ENCODE assay signal across 15 cellular contexts in the genomic region with DNA sequence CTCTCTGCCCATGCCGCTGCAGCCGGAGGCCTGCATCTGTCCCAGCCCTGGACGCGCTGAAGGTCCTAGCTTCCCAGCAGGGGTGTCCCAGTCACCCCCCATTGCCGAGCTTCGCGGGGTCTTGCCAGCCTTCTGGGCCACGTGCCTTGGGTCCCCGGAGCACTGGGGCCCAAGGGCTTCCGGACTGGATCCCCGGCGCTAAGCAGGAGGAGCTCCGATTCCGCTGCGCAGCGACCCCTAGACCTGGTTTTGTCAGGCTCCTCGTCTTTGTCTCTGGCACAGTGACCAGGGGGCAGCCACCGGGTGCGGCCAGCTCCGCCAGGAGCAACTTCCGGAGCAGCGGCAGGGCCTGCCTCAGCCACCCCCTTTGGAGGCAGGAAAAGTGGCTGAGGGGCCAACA.
"Had no signal": no experiment of that assay in that cellular context is flagged by ENCODE, and none has a peak within 500 bp of the region (broad histone marks: within the 10 kb centered on the region; RNA-seq: fewer than 3 reads in every experiment).

No MANE protein-coding gene starts in this region.

- DNase-seq: activated CD4-positive, alpha-beta T cell treated with anti-CD3 and anti-CD28 coated beads, Interleukin-2, amount 10 ng/mL, durations not matched to agents 7 days and 5 days; activated CD8-positive, alpha-beta T cell treated with anti-CD3 and anti-CD28 coated beads, Interleukin-2, amount 10 ng/mL, durations not matched to agents 7 days and 5 days; activated naive CD4-positive, alpha-beta T cell treated with anti-CD3 and anti-CD28 coated beads for 36 hours; activated T-cell treated with anti-CD3 and anti-CD28 coated beads, Interleukin-2, amount 50 U/mL, for 24 hours; body of pancreas; caudate nucleus; dorsolateral prefrontal cortex; foreskin keratinocyte; hypothalamus; kidney glomerular epithelial cell; left ventricle myocardium superior; naive thymus-derived CD4-positive, alpha-beta T cell; stimulated activated naive CD8-positive, alpha-beta T cell treated with anti-CD3 and anti-CD28 coated beads, Interleukin-15, Interleukin-2, amounts not matched to agents 100 U/mL and 50 U/mL, for 24 hours; substantia nigra; trophoblast cell had no signal
